Comparison of ENCODE assay signal across 11 cellular contexts in genomic region chr2:170073288-170073687, GRCh38.
DNase-seq lines count a peak whose midpoint lies in the region; ATAC-seq and TF ChIP-seq lines count a peak whose summit lies in the region.
"Had no signal": no experiment of that assay in that cellular context is flagged by ENCODE, and none has a peak within 500 bp of the region (broad histone marks: within the 10 kb centered on the region; RNA-seq: fewer than 3 reads in every experiment).

No MANE protein-coding gene starts in this region.

- peaks cover 45% of the 10 kb centered on the region for H3K36me3 Mint-ChIP-seq in progenitor cell of endocrine pancreas (ENCODE audit: insufficient read depth)

- no peaks in the 10 kb centered on the region for H3K27me3 Mint-ChIP-seq in progenitor cell of endocrine pancreas

- no peak for TF ChIP-seq CTCF in progenitor cell of endocrine pancreas (IDR thresholded peaks at IDR 0.05; ENCODE audit: unreplicated experiment)

- peak overlapping the region; percentile 21 for H3K27ac Mint-ChIP-seq in progenitor cell of endocrine pancreas
- H3K27ac Mint-ChIP-seq: activated naive CD4-positive, alpha-beta T cell treated with anti-CD3 and anti-CD28 coated beads, Interleukin-2, amount 50 U/mL, for 72 hours had no signal

- H3K4me3 Mint-ChIP-seq in progenitor cell of endocrine pancreas (ENCODE audit: low read depth), result no peak overlapping the region

- DNase-seq in EH (ENCODE audit: low read depth), result peak; percentile 63
- peak; percentile 14 for DNase-seq in NCI-H69 (lab: John Stamatoyannopoulos, UW)
- DNase-seq in fibroblast of peridontal ligament (ENCODE audit: extremely low read depth), result peak; percentile 94
- no peak for DNase-seq in progenitor cell of endocrine pancreas (ENCODE audit: low spot score, unreplicated experiment)
- no peak for DNase-seq in NCI-H345 treated with DMSO at 0.1 percent for 48 hours (lab: John Stamatoyannopoulos, UW; ENCODE audit: unreplicated experiment)
- DNase-seq in ecto neural progenitor cell (ENCODE audit: low spot score), result no peak
- no peak for DNase-seq in erythroblast (lab: John Stamatoyannopoulos, UW)
- DNase-seq: stimulated activated CD4-positive, alpha-beta T cell treated with anti-CD3 and anti-CD28 coated beads, Interleukin-1b, Interleukin-23, amount 100 ng/mL, for 48 hours had no signal

- no peak for TF ChIP-seq POLR2A in erythroblast (IDR thresholded peaks at IDR 0.05; ENCODE audit: low read length)

- peaks cover 10% of the 10 kb centered on the region for H3K4me1 Mint-ChIP-seq in progenitor cell of endocrine pancreas (ENCODE audit: low read depth)

- H3K9me3 Mint-ChIP-seq in progenitor cell of endocrine pancreas (ENCODE audit: low read depth), result peaks cover 22% of the 10 kb centered on the region

- no peak for ATAC-seq in GM21737 (IDR thresholded peaks at IDR 0.05; ENCODE audit: unreplicated experiment)
- ATAC-seq: activated naive CD4-positive, alpha-beta T cell treated with anti-CD3 and anti-CD28 coated beads, Interleukin-2, amount 50 U/mL, for 72 hours; GM12878 had no signal

Comparison
In these comparisons a context has a peak if more than half of its experiments do, and no peak if none do; other contexts are left out.
1. DNase-seq: peak in EH (single experiment), NCI-H69 (single experiment) and fibroblast of peridontal ligament (single experiment); none in progenitor cell of endocrine pancreas (single experiment), NCI-H345 treated with DMSO at 0.1 percent for 48 hours (single experiment), ecto neural progenitor cell (single experiment) and erythroblast (0 of 2).